17 cellular contexts compared by ENCODE assay signal in the genomic region with DNA sequence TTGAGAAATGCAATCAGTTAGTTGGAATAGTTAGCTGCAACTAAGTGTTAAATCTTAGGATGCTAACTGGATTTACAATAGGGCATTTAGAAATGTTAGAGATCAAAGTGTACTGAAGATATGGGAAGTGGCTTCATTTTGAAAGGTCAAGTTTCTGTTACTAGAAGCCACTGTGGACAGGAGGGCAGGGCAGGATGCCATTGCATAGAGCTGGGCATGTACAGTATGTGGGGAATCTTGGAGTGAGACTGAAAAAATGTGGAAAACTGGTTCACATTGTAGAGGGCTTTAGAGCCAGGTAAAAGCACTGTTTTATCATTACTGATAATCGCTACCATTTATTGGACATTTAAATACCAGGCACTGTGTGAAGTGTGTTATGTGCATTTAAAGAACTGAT. TPM values are rescaled to one million over a fixed set of nuclear protein-coding genes. Genes with fewer than 3 reads are reported as not detected.
A peak's percentile ranks its signal among the peaks of the same experiment; 100 is the strongest.
DNase-seq lines count a peak whose midpoint lies in the region; ATAC-seq and TF ChIP-seq lines count a peak whose summit lies in the region.
"Had no signal": no experiment of that assay in that cellular context is flagged by ENCODE, and none has a peak within 500 bp of the region (broad histone marks: within the 10 kb centered on the region; RNA-seq: fewer than 3 reads in every experiment).

No MANE protein-coding gene starts in this region.

- no peak overlapping the region for H3K27ac ChIP-seq in uterus
- H3K27ac ChIP-seq: epithelial cell of prostate had no signal

- no peak for DNase-seq in activated T-cell treated with anti-CD3 and anti-CD28 coated beads, Interleukin-2, amount 50 U/mL, for 24 hours
- no peak for DNase-seq in activated T-cell treated with anti-CD3 and anti-CD28 coated beads for 4 hours
- no peak for DNase-seq in T-cell
- DNase-seq in glutamatergic neuron: no peak
- DNase-seq in progenitor cell of endocrine pancreas (ENCODE audit: low spot score, unreplicated experiment): no peak
- no peak for DNase-seq in uterus
- DNase-seq in stimulated activated CD4-positive, alpha-beta T cell treated with anti-CD3 and anti-CD28 coated beads, Interleukin-1b, Interleukin-23, amount 100 ng/mL, for 48 hours: no peak
- DNase-seq in H7: no peak
- DNase-seq: ACHN; activated CD8-positive, alpha-beta memory T cell treated with anti-CD3 and anti-CD28 coated beads, Interleukin-2, amount 50 U/mL, for 4 hours; Calu3; H9; MM.1S; NCI-H2029 treated with DMSO at 0.1 percent for 48 hours; NCI-H524 treated with DMSO at 0.1 percent for 48 hours; PC-3 had no signal

- H3K36me3 Mint-ChIP-seq in activated T-cell treated with anti-CD3 and anti-CD28 coated beads, Interleukin-2, amount 50 U/mL, for 24 hours (ENCODE audit: low read depth): peaks cover 64% of the 10 kb centered on the region
- H3K36me3 Mint-ChIP-seq in T-cell (peaks cover 19% of the 10 kb centered on the region), glutamatergic neuron (ENCODE audit: unreplicated experiment) (no peaks in the 10 kb centered on the region), progenitor cell of endocrine pancreas (ENCODE audit: insufficient read depth) (peaks cover 13% of the 10 kb centered on the region)

- H3K9me3 Mint-ChIP-seq in activated T-cell treated with anti-CD3 and anti-CD28 coated beads, Interleukin-2, amount 50 U/mL, for 24 hours: no peaks in the 10 kb centered on the region
- H3K9me3 Mint-ChIP-seq in T-cell (no peaks in the 10 kb centered on the region), glutamatergic neuron (ENCODE audit: unreplicated experiment) (peaks cover 11% of the 10 kb centered on the region), progenitor cell of endocrine pancreas (ENCODE audit: low read depth) (no peaks in the 10 kb centered on the region)
- H3K9me3 Mint-ChIP-seq: H9 had no signal

- no peaks in the 10 kb centered on the region for H3K27me3 Mint-ChIP-seq in activated T-cell treated with anti-CD3 and anti-CD28 coated beads, Interleukin-2, amount 50 U/mL, for 24 hours
- H3K27me3 Mint-ChIP-seq in T-cell (no peaks in the 10 kb centered on the region), glutamatergic neuron (ENCODE audit: unreplicated experiment) (peaks cover 7% of the 10 kb centered on the region), progenitor cell of endocrine pancreas (no peaks in the 10 kb centered on the region)

- TF ChIP-seq CTCF in glutamatergic neuron (IDR thresholded peaks at IDR 0.05; ENCODE audit: partially characterized antibody, unreplicated experiment) (no peak), progenitor cell of endocrine pancreas (IDR thresholded peaks at IDR 0.05; ENCODE audit: unreplicated experiment) (no peak), uterus (IDR thresholded peaks at IDR 0.05) (no peak)

- intact Hi-C loops in uterus (cut with DNase I; ENCODE audit: low total_unique reads): no loop called here

- H3K4me1 ChIP-seq in uterus: peaks cover 13 to 25% of the 10 kb centered on the region in 2 donors

- TF ChIP-seq POLR2A in uterus (IDR thresholded peaks at IDR 0.05): no peak

- H3K4me3 Mint-ChIP-seq in activated T-cell treated with anti-CD3 and anti-CD28 coated beads, Interleukin-2, amount 50 U/mL, for 24 hours: no peak overlapping the region
- H3K4me3 Mint-ChIP-seq in T-cell: peak overlapping the region in 2 of 3 donors; percentile 10 to 69
- H3K4me3 Mint-ChIP-seq in glutamatergic neuron (ENCODE audit: unreplicated experiment): peak overlapping the region; percentile 18
- H3K4me3 Mint-ChIP-seq in progenitor cell of endocrine pancreas (ENCODE audit: low read depth): no peak overlapping the region
- H3K4me3 Mint-ChIP-seq: H9 had no signal

- ATAC-seq in T-cell (replicated peaks in 1 of 4): no peak
- ATAC-seq: PC-3 had no signal

- H3K36me3 ChIP-seq in uterus (no peaks in the 10 kb centered on the region), H7 (replicated peaks; ENCODE audit: control insufficient read depth, insufficient read depth, low read length) (peaks cover 11% of the 10 kb centered on the region)

- CTCF ChIA-PET in T-cell (lab: Charles Lee): interaction anchor here (0.7 to 1.8 kb wide), 6 partner anchors 15 to 63 kb away, joined by 3 to 10 read pairs (median 4); no protein-coding TSS in a partner anchor

- H3K27me3 ChIP-seq in uterus (no peaks in the 10 kb centered on the region), H7 (ENCODE audit: control insufficient read depth, insufficient read depth, low read length) (no peaks in the 10 kb centered on the region)

- H3K4me3 ChIP-seq in uterus (no peak overlapping the region), H7 (ENCODE audit: insufficient read depth, low read depth, low read length) (no peak overlapping the region)

- H3K9me3 ChIP-seq in uterus: no peaks in the 10 kb centered on the region

- H3K4me1 Mint-ChIP-seq in activated T-cell treated with anti-CD3 and anti-CD28 coated beads, Interleukin-2, amount 50 U/mL, for 24 hours (ENCODE audit: low read depth): peaks cover 96% of the 10 kb centered on the region
- peaks cover 92 to 93% (median 93%) of the 10 kb centered on the region in 3 donors for H3K4me1 Mint-ChIP-seq in T-cell
- peaks cover 59% of the 10 kb centered on the region for H3K4me1 Mint-ChIP-seq in glutamatergic neuron (ENCODE audit: low read depth, unreplicated experiment)
- peaks cover 63% of the 10 kb centered on the region for H3K4me1 Mint-ChIP-seq in progenitor cell of endocrine pancreas (ENCODE audit: low read depth)

- H3K27ac Mint-ChIP-seq in activated T-cell treated with anti-CD3 and anti-CD28 coated beads, Interleukin-2, amount 50 U/mL, for 24 hours: peak overlapping the region; percentile 56
- H3K27ac Mint-ChIP-seq in T-cell (peak overlapping the region; percentile 44 to 87), glutamatergic neuron (ENCODE audit: unreplicated experiment) (peak overlapping the region; percentile 16), progenitor cell of endocrine pancreas (peak overlapping the region; percentile 49)

- POLR2A ChIA-PET in T-cell (lab: Charles Lee): interaction anchor here in 1 of 2 donors (1.5 to 1.6 kb wide), 2 partner anchors 13 to 28 kb away, joined by 5 read pairs; no protein-coding TSS in a partner anchor

RNA-seq across cellular contexts. Expression of gene ARID1A, which starts 31.0 kb away (rescaled TPM):
- total RNA-seq in T-cell: 100 to 1,000 TPM; 122 to 148 (median 126) TPM
- total RNA-seq in glutamatergic neuron (ENCODE audit: unreplicated experiment): 187 TPM
- 174 and 186 TPM in 2 replicates for total RNA-seq in progenitor cell of endocrine pancreas
- total RNA-seq in uterus: 100 to 1,000 TPM in 1 of 4 donors, 10 to 100 TPM in 3; 16.7 to 119 (median 41.2) TPM
- total RNA-seq in H7 (2014; rRNA removed; shearing (Covaris generic)): 45.5 and 59.5 TPM in 2 replicates

Comparison
In these comparisons a context has a peak if more than half of its experiments do, and no peak if none do; other contexts are left out.
1. H3K4me3 Mint-ChIP-seq: peak in T-cell (2 of 3) and glutamatergic neuron (single experiment); none in activated T-cell treated with anti-CD3 and anti-CD28 coated beads, Interleukin-2, amount 50 U/mL, for 24 hours (single experiment) and progenitor cell of endocrine pancreas (single experiment).
2. Peak in every context shown above with its lines, with median percentiles within 50 percentile points of each other: H3K27ac Mint-ChIP-seq.